Comparison of ENCODE assay signal across 8 cellular contexts in genomic region chr20:13995086-13995665, GRCh38. TPM values are rescaled to one million over a fixed set of nuclear protein-coding genes. Genes with fewer than 3 reads are reported as not detected.
DNase-seq lines count a peak whose midpoint lies in the region; ATAC-seq, FAIRE-seq and TF ChIP-seq lines count a peak whose summit lies in the region.

Gene MACROD2, plus strand, starts transcription at chr20:13995516.

- peak within 1 kb of the TSS; percentile 97 for H3K4me3 ChIP-seq in skeletal muscle satellite cell (ENCODE audit: low read length)

- POLR2A ChIA-PET in T-cell (lab: Charles Lee) = interaction anchor here in 1 of 2 donors (0.6 kb wide), 1 partner anchor 33 kb away, joined by 3 read pairs; no protein-coding TSS in a partner anchor

- DNase-seq in NCI-H1436 (lab: John Stamatoyannopoulos, UW) (peak; percentile 96), T-cell (peak in 21 of 34 experiments; percentile 0 to 53 (median 5)), chondrocyte (ENCODE audit: low spot score) (peak; percentile 95), iris pigment epithelial cell (ENCODE audit: low read depth) (peak; percentile 81), GM19239 (ENCODE audit: insufficient read length, low spot score) (no peak), GOT3 (lab: John Stamatoyannopoulos, UW) (no peak)

- peak; percentile 72 for ATAC-seq in GM18868 (IDR thresholded peaks at IDR 0.05; ENCODE audit: unreplicated experiment)
- ATAC-seq in T-cell (replicated peaks in 1 of 4) = peak; percentile 36 to 75 (median 62)

- H3K36me3 ChIP-seq in skeletal muscle satellite cell (ENCODE audit: insufficient read depth, low read length) = no peaks in the 10 kb centered on the region

- H3K9ac ChIP-seq in skeletal muscle satellite cell (ENCODE audit: low read depth, low read length) = peak within 1 kb of the TSS; percentile 69

- peak within 1 kb of the TSS in 2 of 3 donors; percentile 54 to 65 for H3K4me3 Mint-ChIP-seq in T-cell
- peak within 1 kb of the TSS; percentile 82 for H3K4me3 Mint-ChIP-seq in chondrocyte (ENCODE audit: unreplicated experiment)

- no peak for FAIRE-seq in GM19239 (lab: Jason Lieb, UNC)

- CTCF ChIA-PET in T-cell (lab: Charles Lee) = no interaction called here

- H3K36me3 Mint-ChIP-seq in T-cell (no peaks in the 10 kb centered on the region), chondrocyte (ENCODE audit: low read depth) (peaks cover 3% of the 10 kb centered on the region)

- H3K27ac Mint-ChIP-seq in T-cell (no peak within 1 kb of the TSS), chondrocyte (ENCODE audit: unreplicated experiment) (no peak within 1 kb of the TSS)

- H3K27me3 Mint-ChIP-seq in T-cell (peaks cover 9 to 20% of the 10 kb centered on the region in 2 donors), chondrocyte (ENCODE audit: low read depth) (peaks cover under 1% of the 10 kb centered on the region)

- H3K9me3 ChIP-seq in skeletal muscle satellite cell (replicated peaks; ENCODE audit: low read length) = no peaks in the 10 kb centered on the region

- H3K4me2 ChIP-seq in skeletal muscle satellite cell (ENCODE audit: low read length) = peak within 1 kb of the TSS; percentile 97

- H3K4me1 Mint-ChIP-seq in T-cell = peaks cover 0 to 6% (median 3%) of the 10 kb centered on the region in 3 donors
- H3K4me1 Mint-ChIP-seq in chondrocyte (ENCODE audit: low read depth) = peaks cover 6% of the 10 kb centered on the region

- H3K4me1 ChIP-seq in skeletal muscle satellite cell (ENCODE audit: control insufficient read depth, insufficient read depth, low read length) = peaks cover 9% of the 10 kb centered on the region

- no peak for TF ChIP-seq CTCF in chondrocyte (IDR thresholded peaks at IDR 0.05)

- H3K27me3 ChIP-seq in skeletal muscle satellite cell (ENCODE audit: control insufficient read depth, insufficient read depth, low read length) = peaks cover 4% of the 10 kb centered on the region

- H3K9me3 Mint-ChIP-seq in T-cell (peaks cover 9 to 25% (median 17%) of the 10 kb centered on the region in 3 donors), chondrocyte (ENCODE audit: low read depth) (peaks cover 27% of the 10 kb centered on the region)

RNA-seq across cellular contexts. Expression of gene MACROD2, which starts in this region (rescaled TPM):
- total RNA-seq in T-cell (1 to 10 TPM in 1 of 5 donors, under 1 TPM in 2, not detected in 2; 0.23 to 1.3 (median 0.51) TPM), chondrocyte (2.7 to 4.8 TPM (median 3.2 TPM) in 3 replicates)
- total RNA-seq in skeletal muscle satellite cell (2012; rRNA removed) = 0.44 TPM in 1 of 2 replicates, not detected in the other

Comparison
In these comparisons a context has a peak if more than half of its experiments do, and no peak if none do; other contexts are left out.
1. DNase-seq: peak in NCI-H1436 (single experiment), T-cell (21 of 34), chondrocyte (single experiment) and iris pigment epithelial cell (single experiment); none in GM19239 (single experiment) and GOT3 (single experiment).